In the genomic region with DNA sequence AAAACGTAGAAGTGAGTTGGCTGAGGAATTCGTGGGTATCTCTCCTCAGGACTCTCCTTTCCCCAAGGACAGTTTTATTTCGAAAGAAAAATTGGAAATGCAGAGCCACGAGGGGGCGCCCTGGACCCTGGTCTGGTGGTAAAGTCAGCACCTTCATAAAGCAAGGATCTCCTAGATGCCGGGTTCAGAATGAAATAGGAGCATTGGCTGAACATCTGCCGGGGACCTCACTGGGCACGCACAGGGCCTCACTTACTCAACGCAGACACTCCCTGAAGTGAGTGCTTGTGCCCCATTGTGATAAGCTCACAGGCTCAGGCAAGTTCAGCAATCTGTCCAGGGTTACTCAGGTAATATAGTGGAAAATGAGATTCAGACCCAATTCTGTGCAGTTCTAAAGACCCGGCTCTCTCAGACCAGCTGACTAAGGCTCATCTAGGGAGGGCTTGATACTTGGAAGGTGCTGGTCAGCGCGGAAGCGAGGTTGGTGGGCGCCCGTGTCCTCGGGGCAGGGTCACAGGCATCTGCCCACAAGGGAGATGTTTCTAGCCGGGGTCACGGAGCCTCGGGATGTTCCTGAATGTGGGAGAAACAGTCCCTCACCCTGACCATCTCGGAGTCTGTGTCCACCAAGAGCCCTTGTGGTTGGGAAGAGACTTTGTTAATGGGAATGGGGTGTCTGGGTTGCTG, we compare ENCODE assay signal across 9 cellular contexts.
DNase-seq lines count a peak whose midpoint lies in the region; ATAC-seq and TF ChIP-seq lines count a peak whose summit lies in the region.
"Had no signal": no experiment of that assay in that cellular context is flagged by ENCODE, and none has a peak within 500 bp of the region (broad histone marks: within the 10 kb centered on the region; RNA-seq: fewer than 3 reads in every experiment).

No MANE protein-coding gene starts in this region.

- peak; percentile 89 for TF ChIP-seq CTCF in OCI-LY3 (IDR thresholded peaks at IDR 0.05; ENCODE audit: low read depth, low read length)

- H3K4me2 ChIP-seq in OCI-LY3 (ENCODE audit: low read length): peak overlapping the region; percentile 31

- DNase-seq in DMS153 treated with DMSO at 0.1 percent for 48 hours (lab: John Stamatoyannopoulos, UW; ENCODE audit: unreplicated experiment) (peak; percentile 40), glomerular visceral epithelial cell (ENCODE audit: extremely low spot score) (peak; percentile 70), retina (peak; percentile 74), cerebellar nuclear complex (lab: John Stamatoyannopoulos, UW) (no peak)
- DNase-seq in activated T-cell treated with anti-CD3 and anti-CD28 coated beads, Interleukin-2, amount 50 U/mL, for 48 hours: peak; percentile 78 to 79

- no peak overlapping the region for H2AFZ ChIP-seq in OCI-LY3 (ENCODE audit: low read depth, low read length)

- H3K27me3 ChIP-seq in OCI-LY3 (ENCODE audit: low read depth, low read length): peaks cover 33% of the 10 kb centered on the region

- H3K9me3 ChIP-seq in OCI-LY3 (ENCODE audit: insufficient read depth, low read length): no peaks in the 10 kb centered on the region

- H3K4me3 ChIP-seq in OCI-LY3 (ENCODE audit: low read length): no peak overlapping the region

- H3K27ac ChIP-seq in OCI-LY3 (ENCODE audit: low read length): no peak overlapping the region

- no peak for TF ChIP-seq EP300 in Ishikawa (IDR thresholded peaks at IDR 0.05; ENCODE audit: borderline replicate concordance)

- TF ChIP-seq RAD21 in Ishikawa (IDR thresholded peaks at IDR 0.05; ENCODE audit: low read depth): peak; percentile 52

- ATAC-seq in HG03439 (IDR thresholded peaks at IDR 0.05; ENCODE audit: unreplicated experiment): no peak
- ATAC-seq: T-helper 17 cell had no signal

- H3K79me2 ChIP-seq in OCI-LY3 (ENCODE audit: low read length): no peaks in the 10 kb centered on the region

- H4K20me1 ChIP-seq in OCI-LY3 (ENCODE audit: insufficient read depth, low read length): no peaks in the 10 kb centered on the region

- peaks cover 13% of the 10 kb centered on the region for H3K4me1 ChIP-seq in OCI-LY3 (ENCODE audit: low read length)

- H3K9ac ChIP-seq in OCI-LY3 (ENCODE audit: low read length): no peak overlapping the region

- no peaks in the 10 kb centered on the region for H3K36me3 ChIP-seq in OCI-LY3 (replicated peaks; ENCODE audit: low read depth, low read length)

TF ChIP-seq in Ishikawa, 13 proteins besides CTCF, POLR2A, EP300 and RAD21:
- no peak for TF ChIP-seq TAF1 (IDR thresholded peaks at IDR 0.05; ENCODE audit: low read depth)
- TF ChIP-seq TCF12 (IDR thresholded peaks at IDR 0.05; ENCODE audit: low read depth): no peak
- TF ChIP-seq CREB1 (IDR thresholded peaks at IDR 0.05; ENCODE audit: low read depth): no peak
- 0 out of 2 replicates have a peak, but pooled peaks have one; percentile 35 for TF ChIP-seq CEBPB (IDR thresholded peaks at IDR 0.05)
TF ChIP-seq in Ishikawa: peak in this region for 1.

Comparison
In these comparisons a context has a peak if more than half of its experiments do, and no peak if none do; other contexts are left out.
1. DNase-seq: peak in DMS153 treated with DMSO at 0.1 percent for 48 hours (single experiment), activated T-cell treated with anti-CD3 and anti-CD28 coated beads, Interleukin-2, amount 50 U/mL, for 48 hours (2 of 2), glomerular visceral epithelial cell (single experiment) and retina (single experiment); none in cerebellar nuclear complex (0 of 2).